Comparison of ENCODE assay signal across 8 cellular contexts in genomic region chr22:19717691-19718254, GRCh38. TPM values are rescaled to one million over a fixed set of nuclear protein-coding genes. Genes with fewer than 3 reads are reported as not detected.
DNase-seq lines count a peak whose midpoint lies in the region; ATAC-seq and TF ChIP-seq lines count a peak whose summit lies in the region.

No MANE protein-coding gene starts in this region.

- 6% methylated on average over 37 to 60 of the region's 61 CpGs for WGBS in lower leg skin, 2 donors

- DNase-seq in Ammon's horn (ENCODE audit: low spot score) (peak; percentile 54), NCI-H2196 treated with DMSO at 0.1 percent for 48 hours (lab: John Stamatoyannopoulos, UW; ENCODE audit: unreplicated experiment) (peak; percentile 28), dermis microvascular lymphatic vessel endothelial cell (ENCODE audit: low read depth in 2 of 2) (peak; percentile 27 to 66), lower leg skin (ENCODE audit: low spot score in 2 of 2) (peak; percentile 51 to 96)
- DNase-seq in activated CD4-positive, alpha-beta T cell treated with anti-CD3 and anti-CD28 coated beads, Interleukin-2, amount 50 U/mL, for 48 hours: peak; percentile 79 to 82
- DNase-seq in stimulated activated CD4-positive, alpha-beta T cell treated with anti-CD3 and anti-CD28 coated beads, Interleukin-4, amount 100 ng/mL, for 48 hours (ENCODE audit: low read depth in 2 of 2): peak; percentile 67 to 74

- peak overlapping the region; percentile 14 for H3K4me3 ChIP-seq in lower leg skin (ENCODE audit: low read depth, poor library complexity, severe bottlenecking)

- intact Hi-C loops in lower leg skin (cut with DNase I; ENCODE audit: low total_unique reads): loop anchor here (5.0 kb wide), 1 partner anchor 40 kb away; no protein-coding TSS in a partner anchor

- peak; percentile 48 for ATAC-seq in GM21423 (IDR thresholded peaks at IDR 0.05; ENCODE audit: unreplicated experiment)
- no peak for ATAC-seq in HG02938 (IDR thresholded peaks at IDR 0.05; ENCODE audit: unreplicated experiment)

- TF ChIP-seq CTCF in lower leg skin (IDR thresholded peaks at IDR 0.05): peak in 1 of 3 donors; percentile 57

- no peak for TF ChIP-seq POLR2A in lower leg skin (IDR thresholded peaks at IDR 0.05)

RNA-seq across cellular contexts. Expression of gene SEPTIN5, which starts 3.5 kb away (rescaled TPM):
- total RNA-seq in dermis microvascular lymphatic vessel endothelial cell (23.4 and 42.1 TPM in 2 replicates), lower leg skin (100 to 1,000 TPM; 102 to 193 (median 125) TPM)

RNA-seq across cellular contexts. Expression of gene GP1BB, which starts 5.6 kb away (rescaled TPM):
- total RNA-seq in dermis microvascular lymphatic vessel endothelial cell (2.7 and 5.3 TPM in 2 replicates), lower leg skin (10 to 100 TPM; 39.8 to 65.1 (median 51.0) TPM)

RNA-seq across cellular contexts. Expression of gene TBX1, which starts 42.8 kb away (rescaled TPM):
- total RNA-seq in dermis microvascular lymphatic vessel endothelial cell: 30.4 and 62.8 TPM in 2 replicates
- 10 to 100 TPM in 1 of 4 donors, 1 to 10 TPM in 3; 1.5 to 14.1 (median 4.9) TPM for total RNA-seq in lower leg skin

Comparison
In these comparisons a context has a peak if more than half of its experiments do, and no peak if none do; other contexts are left out.
1. DNase-seq: peak in every context shown above with its lines; median percentile 80 in activated CD4-positive, alpha-beta T cell treated with anti-CD3 and anti-CD28 coated beads, Interleukin-2, amount 50 U/mL, for 48 hours; 74 in lower leg skin; 70 in stimulated activated CD4-positive, alpha-beta T cell treated with anti-CD3 and anti-CD28 coated beads, Interleukin-4, amount 100 ng/mL, for 48 hours; 54 in Ammon's horn; 46 in dermis microvascular lymphatic vessel endothelial cell; 28 in NCI-H2196 treated with DMSO at 0.1 percent for 48 hours.